ENCODE assay signal across 12 cellular contexts in genomic region chr1:44777547-44777946, GRCh38. TPM values are rescaled to one million over a fixed set of nuclear protein-coding genes. Genes with fewer than 3 reads are reported as not detected.
A peak's percentile ranks its signal among the peaks of the same experiment; 100 is the strongest.
DNase-seq lines count a peak whose midpoint lies in the region; ATAC-seq, FAIRE-seq and TF ChIP-seq lines count a peak whose summit lies in the region.
"Had no signal": no experiment of that assay in that cellular context is flagged by ENCODE, and none has a peak within 500 bp of the region (broad histone marks: within the 10 kb centered on the region; RNA-seq: fewer than 3 reads in every experiment).

No MANE protein-coding gene starts in this region.

- no peaks in the 10 kb centered on the region for H3K9me3 Mint-ChIP-seq in CD4-positive, alpha-beta T cell
- H3K9me3 Mint-ChIP-seq in mesothelial cell of epicardium = no peaks in the 10 kb centered on the region

- no peak for ATAC-seq in CD4-positive, alpha-beta T cell (ENCODE audit: poor library complexity)
- ATAC-seq in K562 = no peak
- ATAC-seq in HG02571 (IDR thresholded peaks at IDR 0.05; ENCODE audit: unreplicated experiment) = no peak

- H3K9me3 ChIP-seq in CD4-positive, alpha-beta T cell (ENCODE audit: control insufficient read depth, low read length) = no peaks in the 10 kb centered on the region
- H3K9me3 ChIP-seq in Karpas-422 (ENCODE audit: low read length) (no peaks in the 10 kb centered on the region), K562 (replicated peaks; ENCODE audit: control insufficient read depth, insufficient read depth, low read depth, low read length) (no peaks in the 10 kb centered on the region)
- H3K9me3 ChIP-seq: prostate gland, stomach had no signal

- H3K4me1 ChIP-seq in Karpas-422 (ENCODE audit: low read length) = peaks cover 24% of the 10 kb centered on the region
- peaks cover 13 to 22% of the 10 kb centered on the region in 2 experiments for H3K4me1 ChIP-seq in K562 (replicated peaks in 1 of 2; ENCODE audit: control insufficient read depth in 2 of 2, insufficient read depth in 2 of 2, low read length in 2 of 2)

- H3K27me3 ChIP-seq in CD4-positive, alpha-beta T cell (ENCODE audit: control insufficient read depth, insufficient read depth, low read length) = no peaks in the 10 kb centered on the region
- H3K27me3 ChIP-seq in Karpas-422 (ENCODE audit: low read length) (no peaks in the 10 kb centered on the region), K562 (ENCODE audit: control insufficient read depth in 2 of 2, insufficient read depth in 2 of 2, low read length in 2 of 2) (no peaks in the 10 kb centered on the region)
- H3K27me3 ChIP-seq: stomach had no signal

- H3K36me3 Mint-ChIP-seq in CD4-positive, alpha-beta T cell (ENCODE audit: low read depth) = peaks cover 57% of the 10 kb centered on the region
- H3K36me3 Mint-ChIP-seq in mesothelial cell of epicardium = peaks cover 32% of the 10 kb centered on the region

- no peak for TF ChIP-seq EP300 in K562 (IDR thresholded peaks at IDR 0.05; ENCODE audit: low read length)

- BruUV-seq in K562 (replicated peaks; lab: Mats Ljungman, UMichigan) = no TSS peak

- H3K79me2 ChIP-seq in Karpas-422 (ENCODE audit: low read length) = peaks cover 35% of the 10 kb centered on the region
- H3K79me2 ChIP-seq in K562 (ENCODE audit: control insufficient read depth, insufficient read depth, low read length) = peaks cover 54% of the 10 kb centered on the region

- H3K9ac ChIP-seq in Karpas-422 (ENCODE audit: low read length) = peak overlapping the region; percentile 95; the same call in 1 of the 2 replicates
- peak overlapping the region; percentile 99 for H3K9ac ChIP-seq in K562 (ENCODE audit: insufficient read depth in 1 of 2, low read depth in 2 of 2, low read length in 2 of 2)

- H3K4me1 Mint-ChIP-seq in CD4-positive, alpha-beta T cell (ENCODE audit: low read depth) = peaks cover 54% of the 10 kb centered on the region
- peaks cover 24% of the 10 kb centered on the region for H3K4me1 Mint-ChIP-seq in mesothelial cell of epicardium

- TF ChIP-seq CTCF in CD4-positive, alpha-beta T cell (IDR thresholded peaks at IDR 0.05) = no peak
- no peak for TF ChIP-seq CTCF in K562 (IDR thresholded peaks at IDR 0.05 in 2 of 3, conservative IDR thresholded peaks at IDR 0.05 in 1 of 3; ENCODE audit: insufficient read depth in 2 of 3, low read depth in 1 of 3, low read length in 3 of 3)
- no peak for TF ChIP-seq CTCF in mesothelial cell of epicardium (IDR thresholded peaks at IDR 0.05; ENCODE audit: unreplicated experiment)

- CTCF ChIA-PET in CD4-positive, alpha-beta T cell (lab: Charles Lee) = interaction anchor here (1.0 to 3.8 kb wide), 4 partner anchors 22 to 71 kb away, joined by 3 to 20 read pairs (median 8); partner anchors contain the start of genes PLK3 and RNU5D-1
- CTCF ChIA-PET in K562 (lab: Yijun Ruan, JAX; ENCODE audit: low intra/inter-chr PET ratio) = no interaction called here

- POLR2A ChIA-PET in CD4-positive, alpha-beta T cell (lab: Charles Lee) = interaction anchor here (0.7 to 4.5 kb wide), 5 partner anchors 8 to 56 kb away, joined by 3 to 65 read pairs (median 8); partner anchors contain the start of genes BEST4 and RNU5D-1
- POLR2A ChIA-PET in K562 (lab: Yijun Ruan, JAX) = interaction anchor here (0.6 to 11.6 kb wide), 13 partner anchors 8 to 522 kb away, joined by 3 to 253 read pairs (median 4); partner anchors contain the start of genes BEST4, BTBD19, DYNLT4 and UROD

- FAIRE-seq in K562 (lab: Jason Lieb, UNC) = no peak

- no peak for TF ChIP-seq POLR2A in K562 (conservative IDR thresholded peaks at IDR 0.05)

- no peak overlapping the region for H3K27ac ChIP-seq in CD4-positive, alpha-beta T cell (ENCODE audit: low read depth, low read length)
- H3K27ac ChIP-seq in Karpas-422 (ENCODE audit: low read length) = no peak overlapping the region; the same call in 1 of the 2 replicates
- H3K27ac ChIP-seq in K562 (ENCODE audit: extremely low read depth, low read depth, low read length) = peak overlapping the region; percentile 98

- H4K20me1 ChIP-seq in Karpas-422 (ENCODE audit: insufficient read depth, low read depth, low read length) (peaks cover 29% of the 10 kb centered on the region; the same call in 1 of the 2 replicates), K562 (replicated peaks; ENCODE audit: control insufficient read depth, insufficient read depth, low read length) (peaks cover 31% of the 10 kb centered on the region)

- in situ Hi-C loops in K562 (cut with MboI) = no loop called here

- no peaks in the 10 kb centered on the region for H3K27me3 Mint-ChIP-seq in CD4-positive, alpha-beta T cell
- no peaks in the 10 kb centered on the region for H3K27me3 Mint-ChIP-seq in mesothelial cell of epicardium (ENCODE audit: low read depth)

- H3K9me1 ChIP-seq in K562 (ENCODE audit: control insufficient read depth, insufficient read depth, low read length) = peaks cover 10% of the 10 kb centered on the region

- peak overlapping the region; percentile 90 for H3K4me3 Mint-ChIP-seq in CD4-positive, alpha-beta T cell
- peak overlapping the region; percentile 87 for H3K4me3 Mint-ChIP-seq in mesothelial cell of epicardium

- H2AFZ ChIP-seq in Karpas-422 (ENCODE audit: low read length) = no peak overlapping the region
- no peak overlapping the region for H2AFZ ChIP-seq in K562 (ENCODE audit: low read depth, low read length)

- H3K4me3 ChIP-seq in Karpas-422 (ENCODE audit: low read length) (peak overlapping the region; percentile 96; the same call in 1 of the 2 replicates), K562 (peak overlapping the region; percentile 75)

- H3K36me3 ChIP-seq in Karpas-422 (ENCODE audit: insufficient read depth, low read length) (peaks cover 28% of the 10 kb centered on the region), K562 (ENCODE audit: control insufficient read depth, insufficient read depth, low read length) (peaks cover 60% of the 10 kb centered on the region)

- intact Hi-C loops in CD4-positive, alpha-beta T cell (cut with DNase I, micrococcal nuclease) = loop anchor here in 1 of 2 experiments (2.0 to 10.0 kb wide), 7 partner anchors 37 to 717 kb away; partner anchors contain the start of genes ARMH1, MUTYH, RNU5D-1 and TESK2
- intact Hi-C loops in K562 (cut with micrococcal nuclease) = loop anchor here (5.0 kb wide), 1 partner anchor 40 kb away; no protein-coding TSS in a partner anchor

- peak overlapping the region; percentile 89 for H3K27ac Mint-ChIP-seq in CD4-positive, alpha-beta T cell
- peak overlapping the region; percentile 87 for H3K27ac Mint-ChIP-seq in mesothelial cell of epicardium

- TF ChIP-seq RAD21 in K562 (CRISPR knock-in tag; conservative IDR thresholded peaks at IDR 0.05 in 1 of 2, IDR thresholded peaks at IDR 0.05 in 1 of 2) = no peak

- WGBS in K562 (ENCODE audit: insufficient coverage, low coverage, missing lambda C conversion rate) = 41% methylated on average over 14 of the region's 14 CpGs

- no peaks in the 10 kb centered on the region for H3K9me2 ChIP-seq in Karpas-422 (replicated peaks; ENCODE audit: insufficient read depth, low read length)

- DNase-seq in CD4-positive, alpha-beta T cell = no peak
- no peak for DNase-seq in Karpas-422
- DNase-seq in K562 (ENCODE audit: extremely low read depth in 1 of 4, low spot score in 3 of 4) = no peak
- no peak for DNase-seq in mesothelial cell of epicardium (ENCODE audit: low spot score in 2 of 2, unreplicated experiment in 2 of 2)
- DNase-seq in NCI-H128 (lab: John Stamatoyannopoulos, UW; ENCODE audit: unreplicated experiment) = no peak
- no peak for DNase-seq in iPS-NIHi11 (ENCODE audit: low spot score)
- DNase-seq in HuH-7 (ENCODE audit: low spot score) = no peak
- DNase-seq: NCI-H2029 treated with DMSO at 0.1 percent for 48 hours, stomach had no signal

- H3K4me2 ChIP-seq in Karpas-422 (ENCODE audit: low read depth, low read length, poor library complexity, severe bottlenecking) (peak overlapping the region; percentile 92), K562 (ENCODE audit: insufficient read depth, low read length) (peak overlapping the region; percentile 93)

RNA-seq across cellular contexts. Expression of gene RPS8, which starts 2.2 kb away (rescaled TPM):
- 1,000 to 10,000 TPM; 3,394 to 3,436 TPM for total RNA-seq in CD4-positive, alpha-beta T cell
- total RNA-seq in Karpas-422 (2014; rRNA removed; shearing (Covaris generic); ENCODE audit: low replicate concordance) = 3,372 and 3,624 TPM in 2 replicates
- total RNA-seq in K562 (2011; cell fraction: chromatin; rRNA removed; ENCODE audit: low replicate concordance) = 542 and 786 TPM in 2 replicates
- total RNA-seq in K562 (2011; cell fraction: nucleolus; rRNA removed) = 948 and 967 TPM in 2 replicates
- total RNA-seq in K562 (2011; cell fraction: nucleoplasm; rRNA removed) = 930 and 1,480 TPM in 2 replicates
- total RNA-seq in K562 (2014; rRNA removed) (3,851 and 4,431 TPM in 2 replicates), K562 (2014; rRNA removed; fragmentation: Illumina TruSeq; extraction: Trizol) (2,850 and 3,258 TPM in 2 replicates), K562 (2015; rRNA removed; fragmentation: Illumina TruSeq; extraction: Trizol) (3,074 and 3,307 TPM in 2 replicates), K562 (2021) (3,109 and 3,518 TPM in 2 replicates), mesothelial cell of epicardium (2,191 to 2,296 TPM (median 2,278 TPM) in 3 replicates)
- polyA plus RNA-seq in K562 (2011; rRNA removed) (2,871 and 3,497 TPM in 2 replicates), K562 (2014; fragmentation: Illumina TruSeq; extraction: Trizol) (2,545 and 2,717 TPM in 2 replicates), K562 (2014; fragmentation: Nextera tagmentation; extraction: Ambion mirVana) (1,000 to 10,000 TPM; 2,431 to 2,562 TPM), K562 (2014; rRNA removed) (3,694 and 4,168 TPM in 2 replicates)
- polyA plus RNA-seq in K562 (2011; cell fraction: cytosol; rRNA removed) = 2,484 and 3,204 TPM in 2 replicates
- 1,065 and 1,968 TPM in 2 replicates for polyA plus RNA-seq in K562 (2011; cell fraction: nucleus; rRNA removed)
- polyA plus RNA-seq in K562 (2012) = 3,267 and 3,835 TPM in 2 replicates
- polyA minus RNA-seq in K562 (2011; rRNA and poly(A)+ RNA removed) = 1,274 and 1,304 TPM in 2 replicates
- 927 and 1,052 TPM in 2 replicates for polyA minus RNA-seq in K562 (2011; cell fraction: cytosol; rRNA and poly(A)+ RNA removed)
- 256 and 454 TPM in 2 replicates for polyA minus RNA-seq in K562 (2011; cell fraction: nucleus; rRNA and poly(A)+ RNA removed)

RNA-seq across cellular contexts. Expression of gene BEST4, which starts 10.4 kb away (rescaled TPM):
- total RNA-seq in CD4-positive, alpha-beta T cell = 1 to 10 TPM; 1.0 TPM
- 1.0 and 1.3 TPM in 2 replicates for total RNA-seq in Karpas-422 (2014; rRNA removed; shearing (Covaris generic); ENCODE audit: low replicate concordance)
- 0.23 TPM in 1 of 2 replicates, not detected in the other for total RNA-seq in K562 (2011; cell fraction: chromatin; rRNA removed; ENCODE audit: low replicate concordance)
- total RNA-seq in K562 (2011; cell fraction: nucleolus; rRNA removed) = not detected in 2 replicates
- 0.38 TPM in 1 of 2 replicates, not detected in the other for total RNA-seq in K562 (2011; cell fraction: nucleoplasm; rRNA removed)
- total RNA-seq in K562 (2014; rRNA removed) = not detected in 2 replicates
- total RNA-seq in K562 (2014; rRNA removed; fragmentation: Illumina TruSeq; extraction: Trizol) = not detected in 2 replicates
- total RNA-seq in K562 (2015; rRNA removed; fragmentation: Illumina TruSeq; extraction: Trizol) = not detected in 2 replicates
- total RNA-seq in K562 (2021) = not detected in 2 replicates
- 0.05 and 0.07 TPM in 2 replicates for polyA plus RNA-seq in K562 (2011; rRNA removed)
- 0.07 and 0.13 TPM in 2 replicates for polyA plus RNA-seq in K562 (2011; cell fraction: cytosol; rRNA removed)
- polyA plus RNA-seq in K562 (2011; cell fraction: nucleus; rRNA removed) = 0.24 and 0.60 TPM in 2 replicates
- 0.04 and 0.06 TPM in 2 replicates for polyA plus RNA-seq in K562 (2012)
- polyA plus RNA-seq in K562 (2014; fragmentation: Illumina TruSeq; extraction: Trizol) = not detected in 2 replicates
- not detected for polyA plus RNA-seq in K562 (2014; fragmentation: Nextera tagmentation; extraction: Ambion mirVana)
- 0.11 TPM in 1 of 2 replicates, not detected in the other for polyA plus RNA-seq in K562 (2014; rRNA removed)
- not detected in 2 replicates for polyA minus RNA-seq in K562 (2011; rRNA and poly(A)+ RNA removed)
- not detected in 2 replicates for polyA minus RNA-seq in K562 (2011; cell fraction: cytosol; rRNA and poly(A)+ RNA removed)
- polyA minus RNA-seq in K562 (2011; cell fraction: nucleus; rRNA and poly(A)+ RNA removed) = not detected in 2 replicates
- 1.4 to 1.7 TPM (median 1.4 TPM) in 3 replicates for total RNA-seq in mesothelial cell of epicardium
- total RNA-seq: prostate gland had no signal

RNA-seq across cellular contexts. Expression of gene PLK3, which starts 22.6 kb away (rescaled TPM):
- total RNA-seq in CD4-positive, alpha-beta T cell = 100 to 1,000 TPM; 794 TPM
- 11.8 and 18.2 TPM in 2 replicates for total RNA-seq in Karpas-422 (2014; rRNA removed; shearing (Covaris generic); ENCODE audit: low replicate concordance)
- total RNA-seq in K562 (2011; cell fraction: chromatin; rRNA removed; ENCODE audit: low replicate concordance) = 66.7 and 212 TPM in 2 replicates
- 133 and 170 TPM in 2 replicates for total RNA-seq in K562 (2011; cell fraction: nucleolus; rRNA removed)
- total RNA-seq in K562 (2011; cell fraction: nucleoplasm; rRNA removed) = 70.2 and 84.7 TPM in 2 replicates
- total RNA-seq in K562 (2014; rRNA removed) (15.3 and 17.4 TPM in 2 replicates), K562 (2014; rRNA removed; fragmentation: Illumina TruSeq; extraction: Trizol) (5.2 and 6.6 TPM in 2 replicates), K562 (2015; rRNA removed; fragmentation: Illumina TruSeq; extraction: Trizol) (5.8 and 7.7 TPM in 2 replicates), K562 (2021) (17.9 and 19.3 TPM in 2 replicates), mesothelial cell of epicardium (24.7 to 27.5 TPM (median 27.4 TPM) in 3 replicates)
- polyA plus RNA-seq in K562 (2011; rRNA removed) (11.0 and 15.5 TPM in 2 replicates), K562 (2014; fragmentation: Illumina TruSeq; extraction: Trizol) (12.2 and 14.0 TPM in 2 replicates), K562 (2014; fragmentation: Nextera tagmentation; extraction: Ambion mirVana) (1 to 10 TPM in 1 of 2 experiments, under 1 TPM in 1; 0.52 to 1.9 TPM), K562 (2014; rRNA removed) (22.7 and 24.2 TPM in 2 replicates)
- 14.0 and 19.5 TPM in 2 replicates for polyA plus RNA-seq in K562 (2011; cell fraction: cytosol; rRNA removed)
- 73.9 and 132 TPM in 2 replicates for polyA plus RNA-seq in K562 (2011; cell fraction: nucleus; rRNA removed)
- polyA plus RNA-seq in K562 (2012) = 10.1 and 18.5 TPM in 2 replicates
- polyA minus RNA-seq in K562 (2011; rRNA and poly(A)+ RNA removed) = 5.5 and 7.4 TPM in 2 replicates
- 7.5 and 8.9 TPM in 2 replicates for polyA minus RNA-seq in K562 (2011; cell fraction: cytosol; rRNA and poly(A)+ RNA removed)
- polyA minus RNA-seq in K562 (2011; cell fraction: nucleus; rRNA and poly(A)+ RNA removed) = 34.8 and 42.1 TPM in 2 replicates

RNA-seq across cellular contexts. Expression of gene DYNLT4, which starts 29.6 kb away (rescaled TPM):
- 1 to 10 TPM; 1.8 to 2.1 TPM for total RNA-seq in CD4-positive, alpha-beta T cell
- total RNA-seq in Karpas-422 (2014; rRNA removed; shearing (Covaris generic); ENCODE audit: low replicate concordance) = not detected in 2 replicates
- total RNA-seq in K562 (2011; cell fraction: chromatin; rRNA removed; ENCODE audit: low replicate concordance) = not detected in 2 replicates
- total RNA-seq in K562 (2011; cell fraction: nucleolus; rRNA removed) = 0.83 and 2.2 TPM in 2 replicates
- 0.59 TPM in 1 of 2 replicates, not detected in the other for total RNA-seq in K562 (2011; cell fraction: nucleoplasm; rRNA removed)
- 0.73 TPM in 1 of 2 replicates, not detected in the other for total RNA-seq in K562 (2014; rRNA removed)
- total RNA-seq in K562 (2014; rRNA removed; fragmentation: Illumina TruSeq; extraction: Trizol) = not detected in 2 replicates
- total RNA-seq in K562 (2015; rRNA removed; fragmentation: Illumina TruSeq; extraction: Trizol) = not detected in 2 replicates
- total RNA-seq in K562 (2021) = 0.29 TPM in 1 of 2 replicates, not detected in the other
- polyA plus RNA-seq in K562 (2011; rRNA removed) = 0.11 TPM in 1 of 2 replicates, not detected in the other
- polyA plus RNA-seq in K562 (2011; cell fraction: cytosol; rRNA removed) = 0.13 TPM in 1 of 2 replicates, not detected in the other
- 0.38 and 0.57 TPM in 2 replicates for polyA plus RNA-seq in K562 (2011; cell fraction: nucleus; rRNA removed)
- polyA plus RNA-seq in K562 (2012) = 0.10 and 0.18 TPM in 2 replicates
- not detected in 2 replicates for polyA plus RNA-seq in K562 (2014; fragmentation: Illumina TruSeq; extraction: Trizol)
- polyA plus RNA-seq in K562 (2014; fragmentation: Nextera tagmentation; extraction: Ambion mirVana) = not detected
- not detected in 2 replicates for polyA plus RNA-seq in K562 (2014; rRNA removed)
- not detected in 2 replicates for polyA minus RNA-seq in K562 (2011; rRNA and poly(A)+ RNA removed)
- not detected in 2 replicates for polyA minus RNA-seq in K562 (2011; cell fraction: cytosol; rRNA and poly(A)+ RNA removed)
- 0.44 and 0.54 TPM in 2 replicates for polyA minus RNA-seq in K562 (2011; cell fraction: nucleus; rRNA and poly(A)+ RNA removed)
- total RNA-seq in mesothelial cell of epicardium = 0.31 to 0.72 TPM (median 0.47 TPM) in 3 replicates
- total RNA-seq: activated CD8-positive, alpha-beta memory T cell treated with anti-CD3 and anti-CD28 coated beads for 36 hours had no signal

RNA-seq across cellular contexts. Expression of gene BTBD19, which starts 30.8 kb away (rescaled TPM):
- total RNA-seq in CD4-positive, alpha-beta T cell = 10 to 100 TPM; 35.9 to 36.5 TPM
- total RNA-seq in Karpas-422 (2014; rRNA removed; shearing (Covaris generic); ENCODE audit: low replicate concordance) = 0.69 and 0.75 TPM in 2 replicates
- 7.6 and 19.8 TPM in 2 replicates for total RNA-seq in K562 (2011; cell fraction: chromatin; rRNA removed; ENCODE audit: low replicate concordance)
- 8.9 and 14.7 TPM in 2 replicates for total RNA-seq in K562 (2011; cell fraction: nucleolus; rRNA removed)
- total RNA-seq in K562 (2011; cell fraction: nucleoplasm; rRNA removed) = 8.6 and 18.8 TPM in 2 replicates
- total RNA-seq in K562 (2014; rRNA removed) = 0.73 and 1.5 TPM in 2 replicates
- 0.32 and 0.76 TPM in 2 replicates for total RNA-seq in K562 (2014; rRNA removed; fragmentation: Illumina TruSeq; extraction: Trizol)
- 0.41 and 0.72 TPM in 2 replicates for total RNA-seq in K562 (2015; rRNA removed; fragmentation: Illumina TruSeq; extraction: Trizol)
- total RNA-seq in K562 (2021) = 1.7 and 2.0 TPM in 2 replicates
- 1.4 and 1.5 TPM in 2 replicates for polyA plus RNA-seq in K562 (2011; rRNA removed)
- 0.86 and 1.3 TPM in 2 replicates for polyA plus RNA-seq in K562 (2011; cell fraction: cytosol; rRNA removed)
- polyA plus RNA-seq in K562 (2011; cell fraction: nucleus; rRNA removed) = 5.9 and 14.9 TPM in 2 replicates
- polyA plus RNA-seq in K562 (2012) = 1.6 and 2.0 TPM in 2 replicates
- 0.95 and 1.4 TPM in 2 replicates for polyA plus RNA-seq in K562 (2014; fragmentation: Illumina TruSeq; extraction: Trizol)
- under 1 TPM; 0.22 to 0.38 TPM for polyA plus RNA-seq in K562 (2014; fragmentation: Nextera tagmentation; extraction: Ambion mirVana)
- polyA plus RNA-seq in K562 (2014; rRNA removed) = 1.8 and 1.9 TPM in 2 replicates
- polyA minus RNA-seq in K562 (2011; rRNA and poly(A)+ RNA removed) = 0.75 and 1.1 TPM in 2 replicates
- 1.8 TPM in 1 of 2 replicates, not detected in the other for polyA minus RNA-seq in K562 (2011; cell fraction: cytosol; rRNA and poly(A)+ RNA removed)
- polyA minus RNA-seq in K562 (2011; cell fraction: nucleus; rRNA and poly(A)+ RNA removed) = 4.9 and 5.0 TPM in 2 replicates
- 33.6 to 43.7 TPM (median 38.3 TPM) in 3 replicates for total RNA-seq in mesothelial cell of epicardium
